ENCODE assay signal across 5 cellular contexts in genomic region chr22:38945693-38946338, GRCh38. TPM values are rescaled to one million over a fixed set of nuclear protein-coding genes. Genes with fewer than 3 reads are reported as not detected.
"Had no signal": no experiment of that assay in that cellular context is flagged by ENCODE, and none has a peak within 500 bp of the region (broad histone marks: within the 10 kb centered on the region; RNA-seq: fewer than 3 reads in every experiment).

No MANE protein-coding gene starts in this region.

RNA-seq across cellular contexts. Expression of gene APOBEC3A, which starts 11.6 kb away (rescaled TPM):
- total RNA-seq: fibroblast of villous mesenchyme; lung microvascular endothelial cell; naive thymus-derived CD8-positive, alpha-beta T cell; vagina had no signal
- polyA plus RNA-seq: immature natural killer cell; naive thymus-derived CD8-positive, alpha-beta T cell had no signal

RNA-seq across cellular contexts. Expression of gene APOBEC3B, which starts 36.3 kb away (rescaled TPM):
- total RNA-seq: vagina had no signal
